27 cellular contexts compared by ENCODE assay signal in genomic region chrX:16222123-16222522, GRCh38. TPM values are rescaled to one million over a fixed set of nuclear protein-coding genes. Genes with fewer than 3 reads are reported as not detected.
DNase-seq lines count a peak whose midpoint lies in the region; ATAC-seq and TF ChIP-seq lines count a peak whose summit lies in the region.
"Had no signal": no experiment of that assay in that cellular context is flagged by ENCODE, and none has a peak within 500 bp of the region (broad histone marks: within the 10 kb centered on the region; RNA-seq: fewer than 3 reads in every experiment).

No MANE protein-coding gene starts in this region.

- H3K9me3 Mint-ChIP-seq in activated T-helper 17 cell treated with anti-CD3 and anti-CD28 coated beads, Interleukin-2, amount 50 U/mL, for 72 hours: no peaks in the 10 kb centered on the region
- H3K9me3 Mint-ChIP-seq: effector memory CD8-positive, alpha-beta T cell had no signal

- H3K36me3 Mint-ChIP-seq in activated T-helper 17 cell treated with anti-CD3 and anti-CD28 coated beads, Interleukin-2, amount 50 U/mL, for 72 hours (ENCODE audit: low read depth): no peaks in the 10 kb centered on the region
- H3K36me3 Mint-ChIP-seq: CD4-positive, CD25-positive, alpha-beta regulatory T cell had no signal

- ATAC-seq in GM18858 (IDR thresholded peaks at IDR 0.05; ENCODE audit: unreplicated experiment): no peak
- ATAC-seq in activated T-helper 17 cell treated with anti-CD3 and anti-CD28 coated beads, Interleukin-2, amount 50 U/mL, for 72 hours (replicated peaks): no peak
- ATAC-seq: effector memory CD8-positive, alpha-beta T cell; HCT116; naive thymus-derived CD4-positive, alpha-beta T cell; Panc1 had no signal

- TF ChIP-seq CTCF in fibroblast of villous mesenchyme (IDR thresholded peaks at IDR 0.05; ENCODE audit: insufficient read depth, low read depth, low read length): no peak

- no peaks in the 10 kb centered on the region for H3K27me3 Mint-ChIP-seq in activated T-helper 17 cell treated with anti-CD3 and anti-CD28 coated beads, Interleukin-2, amount 50 U/mL, for 72 hours
- H3K27me3 Mint-ChIP-seq: CD4-positive, CD25-positive, alpha-beta regulatory T cell had no signal

- H3K4me3 Mint-ChIP-seq in activated T-helper 17 cell treated with anti-CD3 and anti-CD28 coated beads, Interleukin-2, amount 50 U/mL, for 72 hours: no peak overlapping the region
- H3K4me3 Mint-ChIP-seq: CD4-positive, CD25-positive, alpha-beta regulatory T cell; effector memory CD8-positive, alpha-beta T cell; memory B cell; naive thymus-derived CD4-positive, alpha-beta T cell had no signal

- H3K27ac Mint-ChIP-seq in activated T-helper 17 cell treated with anti-CD3 and anti-CD28 coated beads, Interleukin-2, amount 50 U/mL, for 72 hours: no peak overlapping the region
- H3K27ac Mint-ChIP-seq: CD4-positive, CD25-positive, alpha-beta regulatory T cell; effector memory CD8-positive, alpha-beta T cell; memory B cell; naive thymus-derived CD4-positive, alpha-beta T cell had no signal

- DNase-seq in A172 (ENCODE audit: low spot score) (peak; percentile 41), HS-27A (ENCODE audit: low read depth) (peak; percentile 50), amniotic epithelial cell (ENCODE audit: low read depth) (peak; percentile 60), fibroblast of villous mesenchyme (ENCODE audit: low read depth) (peak; percentile 49), SK-N-DZ (ENCODE audit: low spot score) (no peak), foreskin melanocyte (no peak)
- DNase-seq: 8988T; activated CD4-positive, alpha-beta T cell treated with anti-CD3 and anti-CD28 coated beads for 48 hours; activated CD8-positive, alpha-beta memory T cell treated with anti-CD3 and anti-CD28 coated beads, Interleukin-2, amount 50 U/mL, for 48 hours; activated gamma-delta T cell treated with Interleukin-2 at 50 U/mL for 16 hours; anterior cingulate cortex; CD4-positive, CD25-positive, alpha-beta regulatory T cell; effector memory CD8-positive, alpha-beta T cell; naive thymus-derived CD4-positive, alpha-beta T cell; stimulated activated CD4-positive, alpha-beta T cell treated with anti-CD3 and anti-CD28 coated beads, Interleukin-2, amount 100 ng/mL, for 48 hours; stomach had no signal

- H3K4me1 Mint-ChIP-seq in activated T-helper 17 cell treated with anti-CD3 and anti-CD28 coated beads, Interleukin-2, amount 50 U/mL, for 72 hours: no peaks in the 10 kb centered on the region
- H3K4me1 Mint-ChIP-seq: CD4-positive, CD25-positive, alpha-beta regulatory T cell; memory B cell; naive thymus-derived CD4-positive, alpha-beta T cell had no signal

- H3K4me3 ChIP-seq in fibroblast of villous mesenchyme (ENCODE audit: low read depth, low read length): no peak overlapping the region
- H3K4me3 ChIP-seq: stomach had no signal

RNA-seq across cellular contexts. Expression of gene MAGEB17, which starts 54.8 kb away (rescaled TPM):
- 0.55 TPM in 1 of 2 replicates, not detected in the other for total RNA-seq in A172 (2014; rRNA removed; shearing (Covaris generic))
- total RNA-seq in fibroblast of villous mesenchyme: not detected in 2 replicates
- 0.13 and 0.17 TPM in 2 replicates for polyA plus RNA-seq in SK-N-DZ (2014; cell fraction: cytosol; rRNA removed)
- polyA plus RNA-seq in SK-N-DZ (2014; cell fraction: nucleus; rRNA removed): 0.72 and 1.0 TPM in 2 replicates
- total RNA-seq in activated T-helper 17 cell treated with anti-CD3 and anti-CD28 coated beads, Interleukin-2, amount 50 U/mL, for 72 hours: not detected
- total RNA-seq: CD4-positive, CD25-positive, alpha-beta regulatory T cell; cerebellum; kidney epithelial cell; MCF 10A; naive thymus-derived CD4-positive, alpha-beta T cell; posterior vena cava; skeletal muscle tissue; stomach; urinary bladder had no signal
- polyA plus RNA-seq: CD4-positive, CD25-positive, alpha-beta regulatory T cell; naive thymus-derived CD4-positive, alpha-beta T cell; urinary bladder had no signal

Comparison
In these comparisons a context has a peak if more than half of its experiments do, and no peak if none do; other contexts are left out.
1. DNase-seq: peak in A172 (single experiment), HS-27A (single experiment), amniotic epithelial cell (single experiment) and fibroblast of villous mesenchyme (single experiment); none in SK-N-DZ (single experiment) and foreskin melanocyte (single experiment).